ENCODE assay signal across 25 cellular contexts in the genomic region with DNA sequence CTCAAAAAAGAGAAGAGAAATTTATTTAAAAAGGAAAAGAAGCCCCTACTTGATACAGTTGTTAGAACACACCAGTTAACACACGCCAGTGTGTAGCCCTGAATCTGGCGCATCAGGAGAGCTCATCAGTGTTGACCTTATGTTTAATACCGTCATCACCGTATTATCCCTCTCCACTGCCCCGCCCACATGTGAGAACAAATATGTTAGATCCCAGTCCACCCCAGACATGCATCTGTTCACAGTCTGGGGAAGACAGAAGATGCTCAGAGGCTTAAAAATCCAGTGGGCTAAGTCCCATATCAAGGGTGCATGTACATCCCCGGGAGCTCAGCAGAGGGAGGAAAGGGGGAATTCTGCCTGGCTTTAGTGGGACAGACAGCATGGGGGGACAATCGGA.
A peak's percentile ranks its signal among the peaks of the same experiment; 100 is the strongest.
DNase-seq lines count a peak whose midpoint lies in the region; ATAC-seq and TF ChIP-seq lines count a peak whose summit lies in the region.
"Had no signal": no experiment of that assay in that cellular context is flagged by ENCODE, and none has a peak within 500 bp of the region (broad histone marks: within the 10 kb centered on the region; RNA-seq: fewer than 3 reads in every experiment).

No MANE protein-coding gene starts in this region.

- no peaks in the 10 kb centered on the region for H3K27me3 Mint-ChIP-seq in progenitor cell of endocrine pancreas
- H3K27me3 Mint-ChIP-seq: activated CD4-positive, alpha-beta T cell treated with anti-CD3 and anti-CD28 coated beads, Interleukin-2, amount 10 ng/mL, durations not matched to agents 7 days and 5 days; activated CD8-positive, alpha-beta memory T cell treated with anti-CD3 and anti-CD28 coated beads, Interleukin-2, amount 10 ng/mL, durations not matched to agents 7 days and 5 days; dendritic cell treated with granulocyte-macrophage colony-stimulating factor and Interleukin-4, amounts not matched to agents 40 ng/mL and 50 ng/mL, for 4 days; T-helper 17 cell had no signal

- no peak overlapping the region for H3K4me3 ChIP-seq in WERI-Rb-1 (ENCODE audit: low read depth, low read length)
- H3K4me3 ChIP-seq: ovary had no signal

- no peaks in the 10 kb centered on the region for H3K27me3 ChIP-seq in WERI-Rb-1 (ENCODE audit: insufficient read depth, low read depth, severe bottlenecking)
- H3K27me3 ChIP-seq: ovary had no signal

- intact Hi-C loops in posterior vena cava (cut with DNase I) = no loop called here

- peak; percentile 51 to 72 for DNase-seq in NCI-H187 (lab: John Stamatoyannopoulos, UW)
- no peak for DNase-seq in NCI-H187 treated with DMSO at 0.1 percent for 48 hours (lab: John Stamatoyannopoulos, UW)
- peak; percentile 98 for DNase-seq in NCI-H2227 treated with DMSO at 0.1 percent for 48 hours (lab: John Stamatoyannopoulos, UW)
- peak; percentile 92 for DNase-seq in WERI-Rb-1
- DNase-seq in progenitor cell of endocrine pancreas (ENCODE audit: low spot score, unreplicated experiment) = no peak
- no peak for DNase-seq in posterior vena cava (ENCODE audit: low spot score)
- DNase-seq: activated CD4-positive, alpha-beta T cell treated with anti-CD3 and anti-CD28 coated beads, Interleukin-2, amount 10 ng/mL, durations not matched to agents 7 days and 5 days; activated CD8-positive, alpha-beta memory T cell treated with anti-CD3 and anti-CD28 coated beads, Interleukin-2, amount 10 ng/mL, durations not matched to agents 7 days and 5 days; activated naive CD4-positive, alpha-beta T cell treated with anti-CD3 and anti-CD28 coated beads, Interleukin-2, amount 50 U/mL, for 16 hours; aorta; caudate nucleus; COR-L47; mammary epithelial cell; MV-4-11; NCI-H2107; ovary; right cardiac atrium; T-helper 17 cell; trophoblast cell had no signal

- H3K36me3 ChIP-seq in WERI-Rb-1 = peaks cover 2% of the 10 kb centered on the region; the same call in 1 of the 2 replicates
- H3K36me3 ChIP-seq: ovary had no signal

- TF ChIP-seq CTCF in WERI-Rb-1 (IDR thresholded peaks at IDR 0.05; ENCODE audit: low read depth, low read length) = no peak
- no peak for TF ChIP-seq CTCF in progenitor cell of endocrine pancreas (IDR thresholded peaks at IDR 0.05; ENCODE audit: unreplicated experiment)

- ATAC-seq in GM18520 (IDR thresholded peaks at IDR 0.05; ENCODE audit: unreplicated experiment) (no peak), HG02973 (IDR thresholded peaks at IDR 0.05; ENCODE audit: unreplicated experiment) (no peak)
- ATAC-seq: activated CD8-positive, alpha-beta memory T cell treated with anti-CD3 and anti-CD28 coated beads, Interleukin-2, amount 10 ng/mL, durations not matched to agents 7 days and 5 days; HCT116; Panc1; right cardiac atrium; T-helper 17 cell had no signal

- peaks cover 14% of the 10 kb centered on the region for H3K4me1 Mint-ChIP-seq in progenitor cell of endocrine pancreas (ENCODE audit: low read depth)
- H3K4me1 Mint-ChIP-seq: activated CD4-positive, alpha-beta T cell treated with anti-CD3 and anti-CD28 coated beads, Interleukin-2, amount 10 ng/mL, durations not matched to agents 7 days and 5 days; activated CD8-positive, alpha-beta memory T cell treated with anti-CD3 and anti-CD28 coated beads, Interleukin-2, amount 10 ng/mL, durations not matched to agents 7 days and 5 days; T-helper 17 cell had no signal

- peak overlapping the region; percentile 90 for H3K27ac ChIP-seq in WERI-Rb-1
- H3K27ac ChIP-seq: KMS-11, ovary had no signal

- peak overlapping the region; percentile 20 for H3K27ac Mint-ChIP-seq in progenitor cell of endocrine pancreas
- H3K27ac Mint-ChIP-seq: activated CD4-positive, alpha-beta T cell treated with anti-CD3 and anti-CD28 coated beads, Interleukin-2, amount 10 ng/mL, durations not matched to agents 7 days and 5 days; activated CD8-positive, alpha-beta memory T cell treated with anti-CD3 and anti-CD28 coated beads, Interleukin-2, amount 10 ng/mL, durations not matched to agents 7 days and 5 days; dendritic cell treated with granulocyte-macrophage colony-stimulating factor and Interleukin-4, amounts not matched to agents 40 ng/mL and 50 ng/mL, for 4 days had no signal

- peaks cover 11% of the 10 kb centered on the region for H3K36me3 Mint-ChIP-seq in progenitor cell of endocrine pancreas (ENCODE audit: insufficient read depth)
- H3K36me3 Mint-ChIP-seq: activated CD8-positive, alpha-beta memory T cell treated with anti-CD3 and anti-CD28 coated beads, Interleukin-2, amount 10 ng/mL, durations not matched to agents 7 days and 5 days had no signal

- H3K9me3 ChIP-seq in WERI-Rb-1 (ENCODE audit: severe bottlenecking) = no peaks in the 10 kb centered on the region
- H3K9me3 ChIP-seq: ovary had no signal

- no peaks in the 10 kb centered on the region for H3K9me3 Mint-ChIP-seq in progenitor cell of endocrine pancreas (ENCODE audit: low read depth)
- H3K9me3 Mint-ChIP-seq: activated CD4-positive, alpha-beta T cell treated with anti-CD3 and anti-CD28 coated beads, Interleukin-2, amount 10 ng/mL, durations not matched to agents 7 days and 5 days had no signal

- no peak overlapping the region for H3K4me3 Mint-ChIP-seq in progenitor cell of endocrine pancreas (ENCODE audit: low read depth)
- H3K4me3 Mint-ChIP-seq: activated CD4-positive, alpha-beta T cell treated with anti-CD3 and anti-CD28 coated beads, Interleukin-2, amount 10 ng/mL, durations not matched to agents 7 days and 5 days; activated CD8-positive, alpha-beta memory T cell treated with anti-CD3 and anti-CD28 coated beads, Interleukin-2, amount 10 ng/mL, durations not matched to agents 7 days and 5 days; dendritic cell treated with granulocyte-macrophage colony-stimulating factor and Interleukin-4, amounts not matched to agents 40 ng/mL and 50 ng/mL, for 4 days; T-helper 17 cell had no signal

Comparison
In these comparisons a context has a peak if more than half of its experiments do, and no peak if none do; other contexts are left out.
1. DNase-seq: peak in NCI-H187 (2 of 2), NCI-H2227 treated with DMSO at 0.1 percent for 48 hours (single experiment) and WERI-Rb-1 (single experiment); none in NCI-H187 treated with DMSO at 0.1 percent for 48 hours (single experiment), progenitor cell of endocrine pancreas (single experiment) and posterior vena cava (single experiment).